14 cellular contexts compared by ENCODE assay signal in genomic region chr1:10888791-10889627, GRCh38.
DNase-seq lines count a peak whose midpoint lies in the region; TF ChIP-seq lines count a peak whose summit lies in the region.
"Had no signal": no experiment of that assay in that cellular context is flagged by ENCODE, and none has a peak within 500 bp of the region (broad histone marks: within the 10 kb centered on the region; RNA-seq: fewer than 3 reads in every experiment).

No MANE protein-coding gene starts in this region.

- H3K36me3 ChIP-seq in CD8-positive, alpha-beta memory T cell (ENCODE audit: insufficient read depth, low read length): no peaks in the 10 kb centered on the region
- H3K36me3 ChIP-seq in HUES64 (ENCODE audit: insufficient read depth, low read length): no peaks in the 10 kb centered on the region
- no peaks in the 10 kb centered on the region for H3K36me3 ChIP-seq in endodermal cell (ENCODE audit: control insufficient read depth, insufficient read depth, low read length)
- H3K36me3 ChIP-seq in esophagus squamous epithelium: no peaks in the 10 kb centered on the region
- H3K36me3 ChIP-seq: lower lobe of right lung had no signal

- H3K36me3 Mint-ChIP-seq in CD8-positive, alpha-beta memory T cell: peaks cover 0 to 6% (median 0%) of the 10 kb centered on the region in 3 donors
- H3K36me3 Mint-ChIP-seq in endodermal cell (ENCODE audit: low read depth) (no peaks in the 10 kb centered on the region), neural crest cell (ENCODE audit: low read depth) (no peaks in the 10 kb centered on the region)
- H3K36me3 Mint-ChIP-seq: T-cell had no signal

- H3K4me3 ChIP-seq in CD8-positive, alpha-beta memory T cell (ENCODE audit: low read length): no peak overlapping the region
- peak overlapping the region; percentile 54 for H3K4me3 ChIP-seq in HUES64 (ENCODE audit: low read length)
- H3K4me3 ChIP-seq in endodermal cell (ENCODE audit: low read length): no peak overlapping the region
- peak overlapping the region in 2 of 4 donors; percentile 29 to 51 for H3K4me3 ChIP-seq in esophagus squamous epithelium
- H3K4me3 ChIP-seq: lower lobe of right lung had no signal

- H3K4me1 Mint-ChIP-seq in CD8-positive, alpha-beta memory T cell: peaks cover 0 to 9% (median 3%) of the 10 kb centered on the region in 3 donors
- H3K4me1 Mint-ChIP-seq in endodermal cell (peaks cover 12% of the 10 kb centered on the region), neural crest cell (peaks cover 14% of the 10 kb centered on the region)

- no peak overlapping the region; the same call in 1 of the 2 replicates for H3K9ac ChIP-seq in HUES64 (ENCODE audit: low read depth, low read length)
- no peak overlapping the region for H3K9ac ChIP-seq in endodermal cell (ENCODE audit: extremely low read depth, low read length, poor library complexity, severe bottlenecking)

- peaks cover 17 to 60% of the 10 kb centered on the region in 2 donors for H3K27me3 Mint-ChIP-seq in CD8-positive, alpha-beta memory T cell
- peaks cover 43% of the 10 kb centered on the region for H3K27me3 Mint-ChIP-seq in endodermal cell (ENCODE audit: insufficient read depth)
- peaks cover 78% of the 10 kb centered on the region for H3K27me3 Mint-ChIP-seq in neural crest cell (ENCODE audit: low read depth)

- TF ChIP-seq CTCF in endodermal cell (conservative IDR thresholded peaks at IDR 0.05) (no peak), neural crest cell (conservative IDR thresholded peaks at IDR 0.05) (no peak), esophagus squamous epithelium (IDR thresholded peaks at IDR 0.05) (no peak)

- intact Hi-C loops in esophagus squamous epithelium (cut with DNase I): no loop called here

- no peak for DNase-seq in CD8-positive, alpha-beta memory T cell
- peak; percentile 70 for DNase-seq in endodermal cell
- DNase-seq in neural crest cell (ENCODE audit: low read depth, low spot score): no peak
- DNase-seq in effector CD4-positive, alpha-beta T cell: no peak
- DNase-seq in NK-92 treated with Interleukin-12 subunit alpha and Interleukin-12 subunit beta, amount 100 ng/mL, for 24 hours (lab: John Stamatoyannopoulos, UW): no peak
- DNase-seq in esophagus squamous epithelium (lab: John Stamatoyannopoulos, UW): no peak
- DNase-seq in SIG-M5 treated with dmso at 0.1 percent for 504 hours (lab: John Stamatoyannopoulos, UW; ENCODE audit: unreplicated experiment): no peak
- DNase-seq: activated CD4-positive, alpha-beta T cell treated with anti-CD3 and anti-CD28 coated beads for 36 hours; activated T-cell treated with anti-CD3 and anti-CD28 coated beads, Interleukin-2, amount 50 U/mL, for 48 hours; KBM-7; lower lobe of right lung; stimulated activated naive CD4-positive, alpha-beta T cell treated with Interleukin-2 at 50 U/mL for 16 hours; T-cell had no signal

- H3K27ac ChIP-seq in CD8-positive, alpha-beta memory T cell (ENCODE audit: low read depth, low read length): no peak overlapping the region
- H3K27ac ChIP-seq in HUES64 (ENCODE audit: low read depth, low read length): no peak overlapping the region
- no peak overlapping the region for H3K27ac ChIP-seq in endodermal cell (ENCODE audit: low read depth, low read length)
- H3K27ac ChIP-seq in esophagus squamous epithelium: no peak overlapping the region
- H3K27ac ChIP-seq: lower lobe of right lung had no signal

- no peaks in the 10 kb centered on the region for H3K9me3 Mint-ChIP-seq in CD8-positive, alpha-beta memory T cell
- H3K9me3 Mint-ChIP-seq in endodermal cell: no peaks in the 10 kb centered on the region
- H3K9me3 Mint-ChIP-seq in neural crest cell: no peaks in the 10 kb centered on the region
- H3K9me3 Mint-ChIP-seq: T-cell had no signal

- peak overlapping the region in 1 of 8 donors; percentile 28 for H3K27ac Mint-ChIP-seq in CD8-positive, alpha-beta memory T cell
- H3K27ac Mint-ChIP-seq in endodermal cell (no peak overlapping the region), neural crest cell (ENCODE audit: unreplicated experiment) (no peak overlapping the region)
- H3K27ac Mint-ChIP-seq: activated CD4-positive, alpha-beta T cell treated with anti-CD3 and anti-CD28 coated beads for 36 hours had no signal

- H3K4me3 Mint-ChIP-seq in CD8-positive, alpha-beta memory T cell: peak overlapping the region in 4 of 7 donors; percentile 24 to 69 (median 46)
- peak overlapping the region; percentile 61 for H3K4me3 Mint-ChIP-seq in endodermal cell
- H3K4me3 Mint-ChIP-seq in neural crest cell: peak overlapping the region; percentile 75
- H3K4me3 Mint-ChIP-seq: activated CD4-positive, alpha-beta T cell treated with anti-CD3 and anti-CD28 coated beads for 36 hours had no signal

- CTCF ChIA-PET in CD8-positive, alpha-beta memory T cell (lab: Charles Lee): interaction anchor here (1.0 to 1.5 kb wide), 3 partner anchors 20 to 382 kb away, joined by 3 to 4 read pairs (median 3); no protein-coding TSS in a partner anchor

- H3K27me3 ChIP-seq in CD8-positive, alpha-beta memory T cell (ENCODE audit: insufficient read depth, low read length, poor library complexity, severe bottlenecking): peaks cover 19% of the 10 kb centered on the region
- H3K27me3 ChIP-seq in HUES64 (ENCODE audit: insufficient read depth, low read length): peaks cover 37% of the 10 kb centered on the region
- peaks cover 26% of the 10 kb centered on the region for H3K27me3 ChIP-seq in endodermal cell (ENCODE audit: control insufficient read depth, insufficient read depth, low read length, poor library complexity, severe bottlenecking)
- peaks cover 0 to 91% (median 0%) of the 10 kb centered on the region in 4 donors for H3K27me3 ChIP-seq in esophagus squamous epithelium

- 4% methylated on average over 66 of the region's 66 CpGs for WGBS in HUES64
- WGBS in endodermal cell (ENCODE audit: insufficient coverage in 1 of 2, insufficient read length in 1 of 2), 2 experiments: 15 to 45% methylated on average over 13 to 66 of the region's 66 CpGs
- WGBS in esophagus squamous epithelium, 2 donors: 53 to 77% methylated on average over 12 to 23 of the region's 66 CpGs

- no peak for TF ChIP-seq POLR2A in esophagus squamous epithelium (IDR thresholded peaks at IDR 0.05)

- H3K4me1 ChIP-seq in CD8-positive, alpha-beta memory T cell (ENCODE audit: insufficient read depth, low read length): no peaks in the 10 kb centered on the region
- peaks cover 17% of the 10 kb centered on the region for H3K4me1 ChIP-seq in HUES64 (ENCODE audit: insufficient read depth, low read length)
- no peaks in the 10 kb centered on the region for H3K4me1 ChIP-seq in endodermal cell (ENCODE audit: control insufficient read depth, insufficient read depth, low read length)
- peaks cover 7 to 39% (median 18%) of the 10 kb centered on the region in 3 donors for H3K4me1 ChIP-seq in esophagus squamous epithelium
- H3K4me1 ChIP-seq: lower lobe of right lung had no signal

- no peaks in the 10 kb centered on the region for H3K9me3 ChIP-seq in CD8-positive, alpha-beta memory T cell (ENCODE audit: low read length)
- no peaks in the 10 kb centered on the region for H3K9me3 ChIP-seq in HUES64 (ENCODE audit: insufficient read depth, low read depth, low read length)
- no peaks in the 10 kb centered on the region for H3K9me3 ChIP-seq in endodermal cell (ENCODE audit: control insufficient read depth, low read length)
- no peaks in the 10 kb centered on the region for H3K9me3 ChIP-seq in esophagus squamous epithelium
- H3K9me3 ChIP-seq: lower lobe of right lung had no signal

- POLR2A ChIA-PET in CD8-positive, alpha-beta memory T cell (lab: Charles Lee): no interaction called here
